In genomic region chr12:120843472-120843871, GRCh38 we compare ENCODE assay signal across 20 cellular contexts.
"Had no signal": no experiment of that assay in that cellular context is flagged by ENCODE, and none has a peak within 500 bp of the region (broad histone marks: within the 10 kb centered on the region; RNA-seq: fewer than 3 reads in every experiment).

No MANE protein-coding gene starts in this region.

- DNase-seq: activated CD8-positive, alpha-beta memory T cell treated with anti-CD3 and anti-CD28 coated beads, Interleukin-2, amount 10 ng/mL, durations not matched to agents 7 days and 5 days; activated T-cell treated with anti-CD3 and anti-CD28 coated beads, Interleukin-2, amount 50 U/mL, for 24 hours; amniotic stem cell; brain microvascular endothelial cell; erythroblast; islet precursor cell; left lung; mesenchymal stem cell; natural killer cell; nucleus accumbens; stimulated activated CD4-positive, alpha-beta T cell treated with anti-CD3 and anti-CD28 coated beads, Interleukin-15, amount 100 ng/mL, for 24 hours; stimulated activated CD4-positive, alpha-beta T cell treated with anti-CD3 and anti-CD28 coated beads, Interleukin-4, amount 100 ng/mL, for 1 hour; stimulated activated naive B cell treated with anti-CD40 and anti-IgM and Interleukin-4, amounts not matched to agents 10 μg/mL and 1 μg/mL and 100 μg/mL, for 72 hours; T-cell; T1000; trophoblast cell had no signal

- H3K4me3 Mint-ChIP-seq: activated CD8-positive, alpha-beta memory T cell treated with anti-CD3 and anti-CD28 coated beads, Interleukin-2, amount 10 ng/mL, durations not matched to agents 7 days and 5 days; activated T-cell treated with anti-CD3 and anti-CD28 coated beads, Interleukin-2, amount 50 U/mL, for 24 hours; natural killer cell; stimulated activated naive B cell treated with anti-CD40 and anti-IgM and Interleukin-4, amounts not matched to agents 10 μg/mL and 1 μg/mL and 100 μg/mL, for 72 hours; T-cell had no signal

- H3K27me3 Mint-ChIP-seq: activated CD8-positive, alpha-beta memory T cell treated with anti-CD3 and anti-CD28 coated beads, Interleukin-2, amount 10 ng/mL, durations not matched to agents 7 days and 5 days; activated T-cell treated with anti-CD3 and anti-CD28 coated beads, Interleukin-2, amount 50 U/mL, for 24 hours; progenitor cell of endocrine pancreas; stimulated activated naive B cell treated with anti-CD40 and anti-IgM and Interleukin-4, amounts not matched to agents 10 μg/mL and 1 μg/mL and 100 μg/mL, for 72 hours; T-cell had no signal

- H3K27ac Mint-ChIP-seq: activated CD8-positive, alpha-beta memory T cell treated with anti-CD3 and anti-CD28 coated beads, Interleukin-2, amount 10 ng/mL, durations not matched to agents 7 days and 5 days had no signal

- H3K9me3 Mint-ChIP-seq: activated naive CD4-positive, alpha-beta T cell treated with anti-CD3 and anti-CD28 coated beads, Interleukin-2, amount 50 U/mL, for 72 hours; activated T-cell treated with anti-CD3 and anti-CD28 coated beads, Interleukin-2, amount 50 U/mL, for 24 hours; natural killer cell; stimulated activated naive B cell treated with anti-CD40 and anti-IgM and Interleukin-4, amounts not matched to agents 10 μg/mL and 1 μg/mL and 100 μg/mL, for 72 hours; T-cell had no signal

- H3K27ac ChIP-seq: brain microvascular endothelial cell, left lung, right atrium auricular region had no signal

- H3K9me3 ChIP-seq: left lung, right atrium auricular region had no signal

- ATAC-seq: activated CD4-positive, CD25-positive, alpha-beta regulatory T cell treated with anti-CD3 and anti-CD28 coated beads, Interleukin-2, amount 50 U/mL, for 24 hours; activated CD8-positive, alpha-beta memory T cell treated with anti-CD3 and anti-CD28 coated beads, Interleukin-2, amount 10 ng/mL, durations not matched to agents 7 days and 5 days; activated naive CD4-positive, alpha-beta T cell treated with anti-CD3 and anti-CD28 coated beads, Interleukin-2, amount 50 U/mL, for 72 hours; left lung; natural killer cell; stimulated activated naive B cell treated with anti-CD40 and anti-IgM and Interleukin-4, amounts not matched to agents 10 μg/mL and 1 μg/mL and 100 μg/mL, for 72 hours; T-cell had no signal

- H3K36me3 Mint-ChIP-seq: activated naive CD4-positive, alpha-beta T cell treated with anti-CD3 and anti-CD28 coated beads, Interleukin-2, amount 50 U/mL, for 72 hours; natural killer cell had no signal

- H3K36me3 ChIP-seq: brain microvascular endothelial cell, left lung, right atrium auricular region had no signal
